In genomic region chr12:52243774-52244614, GRCh38 we compare ENCODE assay signal across 8 cellular contexts. TPM values are rescaled to one million over a fixed set of nuclear protein-coding genes. Genes with fewer than 3 reads are reported as not detected.
A peak's percentile ranks its signal among the peaks of the same experiment; 100 is the strongest.
DNase-seq lines count a peak whose midpoint lies in the region; ATAC-seq, FAIRE-seq and TF ChIP-seq lines count a peak whose summit lies in the region.

No MANE protein-coding gene starts in this region.

- no peaks in the 10 kb centered on the region for H3K36me3 Mint-ChIP-seq in natural killer cell treated with Interleukin-12 subunit alpha and Interleukin-12 subunit beta and Interleukin-15 and Interleukin-18, amount 100 ng/mL, for 72 hours
- no peaks in the 10 kb centered on the region for H3K36me3 Mint-ChIP-seq in WTC11

- H3K9me3 Mint-ChIP-seq in natural killer cell treated with Interleukin-12 subunit alpha and Interleukin-12 subunit beta and Interleukin-15 and Interleukin-18, amount 100 ng/mL, for 72 hours, result no peaks in the 10 kb centered on the region
- H3K9me3 Mint-ChIP-seq in WTC11, result no peaks in the 10 kb centered on the region

- H3K4me1 Mint-ChIP-seq in natural killer cell treated with Interleukin-12 subunit alpha and Interleukin-12 subunit beta and Interleukin-15 and Interleukin-18, amount 100 ng/mL, for 72 hours (ENCODE audit: low read depth in 2 of 2), result peaks cover 13 to 31% of the 10 kb centered on the region in 2 donors
- peaks cover 37% of the 10 kb centered on the region for H3K4me1 Mint-ChIP-seq in WTC11

- no peak overlapping the region for H3K4me3 ChIP-seq in NB4 (ENCODE audit: low read depth, low read length)

- POLR2A ChIA-PET in WTC11 (lab: Charles Lee), result interaction anchor here (0.6 to 1.1 kb wide), 2 partner anchors 11 to 21 kb away, joined by 3 read pairs; partner anchors contain the start of gene KRT7

- TF ChIP-seq CTCF in NB4 (IDR thresholded peaks at IDR 0.05; ENCODE audit: low read depth, low read length), result no peak
- no peak for TF ChIP-seq CTCF in WTC11 (IDR thresholded peaks at IDR 0.05)

- peak overlapping the region; percentile 70 for H3K4me3 Mint-ChIP-seq in natural killer cell treated with Interleukin-12 subunit alpha and Interleukin-12 subunit beta and Interleukin-15 and Interleukin-18, amount 100 ng/mL, for 72 hours
- H3K4me3 Mint-ChIP-seq in WTC11, result no peak overlapping the region

- ATAC-seq in natural killer cell treated with Interleukin-12 subunit alpha and Interleukin-12 subunit beta and Interleukin-15 and Interleukin-18, amount 100 ng/mL, for 72 hours, result peak; percentile 95 to 96
- no peak for ATAC-seq in WTC11

- peak overlapping the region; percentile 80 to 98 for H3K27ac Mint-ChIP-seq in natural killer cell treated with Interleukin-12 subunit alpha and Interleukin-12 subunit beta and Interleukin-15 and Interleukin-18, amount 100 ng/mL, for 72 hours
- H3K27ac Mint-ChIP-seq in WTC11, result no peak overlapping the region

- H3K27me3 Mint-ChIP-seq in natural killer cell treated with Interleukin-12 subunit alpha and Interleukin-12 subunit beta and Interleukin-15 and Interleukin-18, amount 100 ng/mL, for 72 hours, result peaks cover 0 to 8% of the 10 kb centered on the region in 2 donors
- peaks cover 9% of the 10 kb centered on the region for H3K27me3 Mint-ChIP-seq in WTC11 (ENCODE audit: low read depth)

- DNase-seq in GM12892 (ENCODE audit: insufficient read length), result peak; percentile 81
- peak; percentile 88 for DNase-seq in HCEC 1CT
- peak; percentile 95 for DNase-seq in NB4 (ENCODE audit: low read depth)
- DNase-seq in activated CD4-positive, alpha-beta T cell treated with anti-CD3 and anti-CD28 coated beads for 48 hours, result peak; percentile 81
- peak; percentile 82 for DNase-seq in dermis blood vessel endothelial cell
- DNase-seq in natural killer cell treated with Interleukin-12 subunit alpha and Interleukin-12 subunit beta and Interleukin-15 and Interleukin-18, amount 100 ng/mL, for 72 hours (ENCODE audit: low spot score), result peak; percentile 81
- DNase-seq in stromal cell of bone marrow (ENCODE audit: low read depth), result peak; percentile 86
- no peak for DNase-seq in WTC11 (ENCODE audit: low spot score)

- TF ChIP-seq POLR2A in GM12892 (IDR thresholded peaks at IDR 0.05; ENCODE audit: low read depth, low read length) (peak; percentile 82), NB4 (IDR thresholded peaks at IDR 0.05; ENCODE audit: extremely low read depth, insufficient read length) (no peak)

- peak; percentile 96 for FAIRE-seq in GM12892 (lab: Jason Lieb, UNC)

- CTCF ChIA-PET in WTC11 (lab: Charles Lee), result interaction anchor here (1.0 to 4.9 kb wide), 8 partner anchors 18 to 100 kb away, joined by 3 to 33 read pairs (median 6); no protein-coding TSS in a partner anchor

TF ChIP-seq in WTC11, 78 proteins besides CTCF, POLR2A, EP300 and RAD21 (continues in another document):
- TF ChIP-seq MAX (CRISPR knock-in tag; IDR thresholded peaks at IDR 0.05) (no peak), ZNF423 (CRISPR knock-in tag; IDR thresholded peaks at IDR 0.05) (no peak), HMGA2 (CRISPR knock-in tag; IDR thresholded peaks at IDR 0.05) (no peak), STAT6 (CRISPR knock-in tag; conservative IDR thresholded peaks at IDR 0.05; ENCODE audit: low read depth) (no peak), HMGXB4 (CRISPR knock-in tag; IDR thresholded peaks at IDR 0.05) (no peak), CDX4 (CRISPR knock-in tag; IDR thresholded peaks at IDR 0.05; ENCODE audit: borderline replicate concordance) (no peak), GABPB1 (CRISPR knock-in tag; IDR thresholded peaks at IDR 0.05) (no peak), USF2 (CRISPR knock-in tag; IDR thresholded peaks at IDR 0.05) (no peak), KAT7 (CRISPR knock-in tag; IDR thresholded peaks at IDR 0.05; ENCODE audit: borderline replicate concordance) (no peak), OVOL2 (CRISPR knock-in tag; IDR thresholded peaks at IDR 0.05; ENCODE audit: borderline replicate concordance) (no peak), ERG (CRISPR knock-in tag; IDR thresholded peaks at IDR 0.05) (no peak), IRF2 (CRISPR knock-in tag; IDR thresholded peaks at IDR 0.05; ENCODE audit: borderline replicate concordance, low read depth) (no peak)

RNA-seq across cellular contexts. Expression of gene KRT7, which starts 11.0 kb away (rescaled TPM):
- polyA plus RNA-seq in GM12892 (2012; ENCODE audit: missing spikeins), result 10.7 TPM
- total RNA-seq in dermis blood vessel endothelial cell (19.2 and 53.6 TPM in 2 replicates), WTC11 (2021) (10.6 to 11.5 TPM (median 11.4 TPM) in 3 replicates)
- total RNA-seq in natural killer cell treated with Interleukin-12 subunit alpha and Interleukin-12 subunit beta and Interleukin-15 and Interleukin-18, amount 100 ng/mL, for 72 hours, result 1 to 10 TPM; 2.6 to 6.1 TPM

RNA-seq across cellular contexts. Expression of gene KRT86, which starts 30.5 kb away (rescaled TPM):
- polyA plus RNA-seq in GM12892 (2012; ENCODE audit: missing spikeins), result 0.51 TPM
- total RNA-seq in dermis blood vessel endothelial cell (not detected in 2 replicates), WTC11 (2021) (0.11 to 0.18 TPM in 2 of 3 replicates, not detected in the other)
- under 1 TPM in 1 of 2 donors, not detected in 1; 0.43 TPM for total RNA-seq in natural killer cell treated with Interleukin-12 subunit alpha and Interleukin-12 subunit beta and Interleukin-15 and Interleukin-18, amount 100 ng/mL, for 72 hours

RNA-seq across cellular contexts. Expression of gene KRT81, which starts 47.3 kb away (rescaled TPM):
- not detected for polyA plus RNA-seq in GM12892 (2012; ENCODE audit: missing spikeins)
- total RNA-seq in dermis blood vessel endothelial cell (0.05 TPM in 1 of 2 replicates, not detected in the other), WTC11 (2021) (0.21 to 0.70 TPM (median 0.34 TPM) in 3 replicates)
- total RNA-seq in natural killer cell treated with Interleukin-12 subunit alpha and Interleukin-12 subunit beta and Interleukin-15 and Interleukin-18, amount 100 ng/mL, for 72 hours, result under 1 TPM in 1 of 2 donors, not detected in 1; 0.22 TPM

RNA-seq across cellular contexts. Expression of gene KRT80, which starts 52.2 kb away (rescaled TPM):
- not detected for polyA plus RNA-seq in GM12892 (2012; ENCODE audit: missing spikeins)
- total RNA-seq in dermis blood vessel endothelial cell (0.17 and 1.2 TPM in 2 replicates), WTC11 (2021) (0.09 to 0.11 TPM (median 0.11 TPM) in 3 replicates)
- total RNA-seq in natural killer cell treated with Interleukin-12 subunit alpha and Interleukin-12 subunit beta and Interleukin-15 and Interleukin-18, amount 100 ng/mL, for 72 hours, result not detected
